ENCODE assay signal across 35 cellular contexts in genomic region chr3:14628406-14628805, GRCh38. TPM values are rescaled to one million over a fixed set of nuclear protein-coding genes. Genes with fewer than 3 reads are reported as not detected.
"Had no signal": no experiment of that assay in that cellular context is flagged by ENCODE, and none has a peak within 500 bp of the region (broad histone marks: within the 10 kb centered on the region; RNA-seq: fewer than 3 reads in every experiment).

No MANE protein-coding gene starts in this region.

- H3K4me3 Mint-ChIP-seq: activated CD4-positive, alpha-beta memory T cell treated with anti-CD3 and anti-CD28 coated beads for 36 hours; activated CD4-positive, alpha-beta T cell treated with anti-CD3 and anti-CD28 coated beads for 36 hours; activated CD4-positive, alpha-beta T cell treated with anti-CD3 and anti-CD28 coated beads, Interleukin-2, amount 10 ng/mL, durations not matched to agents 24 days and 14 days; activated CD8-positive, alpha-beta memory T cell treated with anti-CD3 and anti-CD28 coated beads, Interleukin-2, amount 10 ng/mL, durations not matched to agents 7 days and 5 days; activated CD8-positive, alpha-beta T cell treated with anti-CD3 and anti-CD28 coated beads, Interleukin-2, amount 10 ng/mL, durations not matched to agents 7 days and 5 days; activated naive CD4-positive, alpha-beta T cell treated with anti-CD3 and anti-CD28 coated beads for 36 hours; activated naive CD4-positive, alpha-beta T cell treated with anti-CD3 and anti-CD28 coated beads, Interleukin-2, amount 50 U/mL, for 24 hours; activated naive CD8-positive, alpha-beta T cell treated with anti-CD3 and anti-CD28 coated beads for 36 hours; activated naive CD8-positive, alpha-beta T cell treated with anti-CD3 and anti-CD28 coated beads, Interleukin-2, amount 50 U/mL, for 24 hours; activated T-helper 1 cell treated with anti-CD3 and anti-CD28 coated beads, Interleukin-12 subunit alpha, Interleukin-12 subunit beta, Interleukin-2, Interleukin-4 antibody, amounts not matched to agents 30 ng/mL and 10 ng/mL and 1 ng/mL, durations not matched to agents 14 hours and 24 hours and 36 hours; central memory CD8-positive, alpha-beta T cell; effector memory CD8-positive, alpha-beta T cell; T-helper 17 cell; T-helper 2 cell treated with Interferon-gamma antibody and Interleukin-4, amounts not matched to agents 5 μg/mL and 100 μg/mL, for 36 hours had no signal

- ATAC-seq: activated CD4-positive, alpha-beta T cell treated with anti-CD3 and anti-CD28 coated beads for 36 hours; activated CD8-positive, alpha-beta memory T cell treated with anti-CD3 and anti-CD28 coated beads, Interleukin-2, amount 10 ng/mL, durations not matched to agents 7 days and 5 days; activated CD8-positive, alpha-beta T cell treated with anti-CD3 and anti-CD28 coated beads, Interleukin-2, amount 10 ng/mL, durations not matched to agents 7 days and 5 days; activated naive CD8-positive, alpha-beta T cell treated with anti-CD3 and anti-CD28 coated beads, Interleukin-2, amount 50 U/mL, for 24 hours; effector memory CD8-positive, alpha-beta T cell; foreskin keratinocyte; gastrocnemius medialis; heart left ventricle; T-helper 17 cell had no signal

- H3K36me3 Mint-ChIP-seq: activated CD4-positive, alpha-beta memory T cell treated with anti-CD3 and anti-CD28 coated beads for 36 hours; activated CD8-positive, alpha-beta memory T cell treated with anti-CD3 and anti-CD28 coated beads, Interleukin-2, amount 10 ng/mL, durations not matched to agents 7 days and 5 days; activated naive CD4-positive, alpha-beta T cell treated with anti-CD3 and anti-CD28 coated beads, Interleukin-2, amount 50 U/mL, for 24 hours; activated naive CD8-positive, alpha-beta T cell treated with anti-CD3 and anti-CD28 coated beads for 36 hours had no signal

- H3K27me3 ChIP-seq: adrenal gland, ascending aorta, brain microvascular endothelial cell, foreskin keratinocyte, gastrocnemius medialis had no signal

- H3K9me3 Mint-ChIP-seq: activated CD4-positive, alpha-beta memory T cell treated with anti-CD3 and anti-CD28 coated beads for 36 hours; activated CD4-positive, alpha-beta T cell treated with anti-CD3 and anti-CD28 coated beads, Interleukin-2, amount 10 ng/mL, durations not matched to agents 24 days and 14 days; activated naive CD4-positive, alpha-beta T cell treated with anti-CD3 and anti-CD28 coated beads for 36 hours; activated naive CD4-positive, alpha-beta T cell treated with anti-CD3 and anti-CD28 coated beads, Interleukin-2, amount 50 U/mL, for 24 hours; activated naive CD8-positive, alpha-beta T cell treated with anti-CD3 and anti-CD28 coated beads for 36 hours; activated naive CD8-positive, alpha-beta T cell treated with anti-CD3 and anti-CD28 coated beads, Interleukin-2, amount 50 U/mL, for 24 hours; activated T-helper 1 cell treated with anti-CD3 and anti-CD28 coated beads, Interleukin-12 subunit alpha, Interleukin-12 subunit beta, Interleukin-2, Interleukin-4 antibody, amounts not matched to agents 30 ng/mL and 10 ng/mL and 1 ng/mL, durations not matched to agents 14 hours and 24 hours and 36 hours; activated T-helper 2 cell treated with anti-CD3 and anti-CD28 coated beads, Interferon-gamma antibody, Interleukin-2, Interleukin-4, amounts not matched to agents 10 μg/mL and 5 μg/mL and 100 μg/mL, durations not matched to agents 14 hours and 24 hours and 36 hours; central memory CD8-positive, alpha-beta T cell; effector memory CD8-positive, alpha-beta T cell; T-helper 2 cell treated with Interferon-gamma antibody and Interleukin-4, amounts not matched to agents 5 μg/mL and 100 μg/mL, for 36 hours had no signal

- H3K27ac Mint-ChIP-seq: activated CD4-positive, alpha-beta memory T cell treated with anti-CD3 and anti-CD28 coated beads for 36 hours; activated CD4-positive, alpha-beta T cell treated with anti-CD3 and anti-CD28 coated beads for 36 hours; activated CD4-positive, alpha-beta T cell treated with anti-CD3 and anti-CD28 coated beads, Interleukin-2, amount 10 ng/mL, durations not matched to agents 24 days and 14 days; activated CD8-positive, alpha-beta memory T cell treated with anti-CD3 and anti-CD28 coated beads, Interleukin-2, amount 10 ng/mL, durations not matched to agents 7 days and 5 days; activated CD8-positive, alpha-beta T cell treated with anti-CD3 and anti-CD28 coated beads, Interleukin-2, amount 10 ng/mL, durations not matched to agents 7 days and 5 days; activated naive CD4-positive, alpha-beta T cell treated with anti-CD3 and anti-CD28 coated beads for 36 hours; activated naive CD4-positive, alpha-beta T cell treated with anti-CD3 and anti-CD28 coated beads, Interleukin-2, amount 50 U/mL, for 24 hours; activated naive CD8-positive, alpha-beta T cell treated with anti-CD3 and anti-CD28 coated beads for 36 hours; activated naive CD8-positive, alpha-beta T cell treated with anti-CD3 and anti-CD28 coated beads, Interleukin-2, amount 50 U/mL, for 24 hours; activated T-helper 1 cell treated with anti-CD3 and anti-CD28 coated beads, Interleukin-12 subunit alpha, Interleukin-12 subunit beta, Interleukin-2, Interleukin-4 antibody, amounts not matched to agents 30 ng/mL and 10 ng/mL and 1 ng/mL, durations not matched to agents 14 hours and 24 hours and 36 hours; activated T-helper 2 cell treated with anti-CD3 and anti-CD28 coated beads, Interferon-gamma antibody, Interleukin-2, Interleukin-4, amounts not matched to agents 10 μg/mL and 5 μg/mL and 100 μg/mL, durations not matched to agents 14 hours and 24 hours and 36 hours; effector memory CD8-positive, alpha-beta T cell; T-helper 17 cell; T-helper 2 cell treated with Interferon-gamma antibody and Interleukin-4, amounts not matched to agents 5 μg/mL and 100 μg/mL, for 36 hours had no signal

- H3K9me3 ChIP-seq: adrenal gland, ascending aorta, gastrocnemius medialis had no signal

- DNase-seq: activated CD4-positive, alpha-beta memory T cell treated with anti-CD3 and anti-CD28 coated beads for 36 hours; activated CD4-positive, alpha-beta T cell treated with anti-CD3 and anti-CD28 coated beads for 36 hours; activated CD4-positive, alpha-beta T cell treated with anti-CD3 and anti-CD28 coated beads, Interleukin-2, amount 10 ng/mL, durations not matched to agents 24 days and 14 days; activated CD4-positive, CD25-positive, alpha-beta regulatory T cell; activated CD4-positive, CD25-positive, alpha-beta regulatory T cell treated with anti-CD3 and anti-CD28 coated beads, Interleukin-2, amount 50 U/mL, for 72 hours; activated CD8-positive, alpha-beta memory T cell treated with anti-CD3 and anti-CD28 coated beads, Interleukin-2, amount 10 ng/mL, durations not matched to agents 7 days and 5 days; activated CD8-positive, alpha-beta memory T cell treated with anti-CD3 and anti-CD28 coated beads, Interleukin-2, amount 50 U/mL, for 4 hours; activated CD8-positive, alpha-beta T cell treated with anti-CD3 and anti-CD28 coated beads, Interleukin-2, amount 10 ng/mL, durations not matched to agents 7 days and 5 days; activated effector memory CD4-positive, alpha-beta T cell treated with anti-CD3 and anti-CD28 coated beads, Interleukin-2, amount 50 U/mL, for 16 hours; activated naive CD4-positive, alpha-beta T cell treated with anti-CD3 and anti-CD28 coated beads for 36 hours; activated naive CD8-positive, alpha-beta T cell treated with anti-CD3 and anti-CD28 coated beads for 36 hours; activated naive CD8-positive, alpha-beta T cell treated with anti-CD3 and anti-CD28 coated beads, Interleukin-2, amount 50 U/mL, for 24 hours; activated T-cell treated with anti-CD3 and anti-CD28 coated beads, Interleukin-2, amount 50 U/mL, for 1 hour; activated T-cell treated with anti-CD3 and anti-CD28 coated beads, Interleukin-2, amount 50 U/mL, for 48 hours; adrenal gland; amygdala; brain microvascular endothelial cell; cortex of kidney; dermis blood vessel endothelial cell; effector CD4-positive, alpha-beta T cell; effector memory CD8-positive, alpha-beta T cell; erythroblast; foreskin keratinocyte; gastrocnemius medialis; glutamatergic neuron; heart left ventricle; T-helper 17 cell; T1000 had no signal

- H3K36me3 ChIP-seq: adrenal gland, ascending aorta, brain microvascular endothelial cell, esophagus muscularis mucosa, gastrocnemius medialis, heart left ventricle had no signal

- H3K27me3 Mint-ChIP-seq: activated CD4-positive, alpha-beta memory T cell treated with anti-CD3 and anti-CD28 coated beads for 36 hours; activated CD4-positive, alpha-beta T cell treated with anti-CD3 and anti-CD28 coated beads, Interleukin-2, amount 10 ng/mL, durations not matched to agents 24 days and 14 days; activated naive CD8-positive, alpha-beta T cell treated with anti-CD3 and anti-CD28 coated beads, Interleukin-2, amount 50 U/mL, for 24 hours had no signal

- H3K4me1 Mint-ChIP-seq: activated CD4-positive, alpha-beta T cell treated with anti-CD3 and anti-CD28 coated beads for 36 hours; activated CD8-positive, alpha-beta memory T cell treated with anti-CD3 and anti-CD28 coated beads, Interleukin-2, amount 10 ng/mL, durations not matched to agents 7 days and 5 days; activated naive CD4-positive, alpha-beta T cell treated with anti-CD3 and anti-CD28 coated beads, Interleukin-2, amount 50 U/mL, for 24 hours; activated naive CD8-positive, alpha-beta T cell treated with anti-CD3 and anti-CD28 coated beads for 36 hours; activated naive CD8-positive, alpha-beta T cell treated with anti-CD3 and anti-CD28 coated beads, Interleukin-2, amount 50 U/mL, for 24 hours; central memory CD8-positive, alpha-beta T cell had no signal

- H3K4me1 ChIP-seq: adrenal gland, ascending aorta, esophagus muscularis mucosa, foreskin keratinocyte had no signal

- H3K4me3 ChIP-seq: adrenal gland, ascending aorta, esophagus muscularis mucosa, gastrocnemius medialis, heart left ventricle had no signal

- H3K27ac ChIP-seq: adrenal gland, ascending aorta, brain microvascular endothelial cell, esophagus muscularis mucosa, foreskin keratinocyte, gastrocnemius medialis, heart left ventricle had no signal

RNA-seq across cellular contexts. Expression of gene C3orf20, which starts 46.5 kb away (rescaled TPM):
- total RNA-seq: activated CD4-positive, alpha-beta T cell treated with anti-CD3 and anti-CD28 coated beads for 36 hours; ascending aorta; dermis blood vessel endothelial cell; foreskin keratinocyte had no signal
- polyA plus RNA-seq: adrenal gland, foreskin keratinocyte, heart left ventricle had no signal
